ENCODE assay signal across 10 cellular contexts in the genomic region with DNA sequence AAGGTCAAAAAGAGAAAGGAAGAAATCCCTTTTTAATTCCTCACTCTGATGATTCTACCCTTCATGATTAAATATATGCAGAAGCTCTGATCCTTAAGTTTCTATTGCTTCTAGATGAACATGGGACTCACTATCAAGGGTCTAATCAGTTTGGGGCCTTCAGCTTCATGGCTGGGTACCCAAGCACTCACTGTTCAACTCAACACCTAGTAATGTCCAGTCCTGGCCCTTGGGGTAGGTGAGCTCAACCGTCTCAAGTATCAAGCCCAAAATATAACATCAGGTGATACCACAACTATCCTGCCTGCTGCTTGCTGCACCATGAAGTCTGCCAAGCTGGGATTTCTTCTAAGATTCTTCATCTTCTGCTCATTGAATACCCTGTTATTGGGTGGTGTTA. TPM values are rescaled to one million over a fixed set of nuclear protein-coding genes. Genes with fewer than 3 reads are reported as not detected.
"Had no signal": no experiment of that assay in that cellular context is flagged by ENCODE, and none has a peak within 500 bp of the region (broad histone marks: within the 10 kb centered on the region; RNA-seq: fewer than 3 reads in every experiment).

Gene SPINT4 (plus strand): TSS at position 301 of the 400 bp plus-strand sequence. CDS start 21 bp downstream, at position 322.

- H3K4me3 Mint-ChIP-seq: IgD-negative memory B cell had no signal

- H3K27ac Mint-ChIP-seq: IgD-negative memory B cell had no signal

- H3K27ac ChIP-seq: HL-60, KMS-11 had no signal

- H3K4me2 ChIP-seq: KMS-11 had no signal

- FAIRE-seq: HepG2, K562 had no signal

- ATAC-seq: HepG2, K562 had no signal

- H3K4me3 ChIP-seq: K562 had no signal

- DNase-seq: IMR-90, KBM-7, KG1 had no signal

RNA-seq across cellular contexts. Expression of gene SPINT4, which starts in this region (rescaled TPM):
- total RNA-seq: HepG2, HT-29, HT1080, IMR-90, K562 had no signal
- polyA plus RNA-seq: HepG2, IgD-negative memory B cell, IMR-90, K562 had no signal
